ENCODE assay signal across 35 cellular contexts in genomic region chr12:104933778-104934177, GRCh38.
"Had no signal": no experiment of that assay in that cellular context is flagged by ENCODE, and none has a peak within 500 bp of the region (broad histone marks: within the 10 kb centered on the region; RNA-seq: fewer than 3 reads in every experiment).

No MANE protein-coding gene starts in this region.

- H3K27me3 ChIP-seq: MG63 had no signal

- H3K4me3 ChIP-seq: MG63 had no signal

- H3K9me3 ChIP-seq: MG63 had no signal

- H3K36me3 ChIP-seq: MG63 had no signal

- DNase-seq: Karpas-422, Kasumi-1, MG63, MM.1S, MV-4-11, NCI-H1048, NCI-H1092, NCI-H1092 treated with DMSO at 0.1 percent for 48 hours, NCI-H1105, NCI-H1105 treated with DMSO at 0.1 percent for 48 hours, NCI-H1417, NCI-H1417 treated with DMSO at 0.1 percent for 48 hours, NCI-H1436, NCI-H1436 treated with DMSO at 0.1 percent for 48 hours, NCI-H146, NCI-H1694, NCI-H1694 treated with DMSO at 0.1 percent for 48 hours, NCI-H187, NCI-H187 treated with DMSO at 0.1 percent for 48 hours, NCI-H1930, NCI-H2029, NCI-H2029 treated with DMSO at 0.1 percent for 48 hours, NCI-H2081, NCI-H2081 treated with DMSO at 0.1 percent for 48 hours, NCI-H2107, NCI-H2171, NCI-H2171 treated with DMSO at 0.1 percent for 48 hours, NCI-H2227 treated with DMSO at 0.1 percent for 48 hours, NCI-H226, NCI-H345, NCI-H446, NCI-H446 treated with DMSO at 0.1 percent for 48 hours, NCI-H510A, NCI-H510A treated with DMSO at 0.1 percent for 48 hours, NCI-H524 had no signal
